Comparison of ENCODE assay signal across 11 cellular contexts in the genomic region with DNA sequence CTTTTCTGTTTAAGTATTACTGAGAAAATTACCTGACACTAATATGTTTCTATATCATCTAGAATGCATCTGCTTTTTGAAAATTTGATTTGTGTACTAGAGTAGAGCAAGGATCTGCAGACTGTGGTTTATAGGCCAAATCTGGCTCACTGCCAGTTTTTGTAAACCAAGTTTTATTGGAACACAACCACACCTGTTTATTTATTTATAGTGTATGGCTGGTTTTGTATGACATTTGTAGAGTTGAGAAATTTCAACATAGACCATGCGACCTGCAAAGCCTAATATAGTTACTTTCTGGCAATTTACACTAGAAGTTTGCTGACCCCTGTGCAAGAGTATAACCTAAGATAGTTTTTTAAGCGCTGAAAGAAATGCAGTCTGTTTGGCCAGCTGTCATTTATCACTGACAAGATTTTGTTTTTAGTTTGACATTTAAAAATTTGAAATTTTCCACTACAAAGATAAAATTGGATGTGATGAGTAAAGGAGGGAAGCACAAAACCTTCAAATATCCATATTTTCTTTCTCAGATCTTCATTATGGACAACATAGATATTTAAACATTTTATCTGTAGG. TPM values are rescaled to one million over a fixed set of nuclear protein-coding genes. Genes with fewer than 3 reads are reported as not detected.
DNase-seq lines count a peak whose midpoint lies in the region; ATAC-seq, FAIRE-seq and TF ChIP-seq lines count a peak whose summit lies in the region.
"Had no signal": no experiment of that assay in that cellular context is flagged by ENCODE, and none has a peak within 500 bp of the region (broad histone marks: within the 10 kb centered on the region; RNA-seq: fewer than 3 reads in every experiment).

No MANE protein-coding gene starts in this region.

- H3K79me2 ChIP-seq in parathyroid adenoma = no peaks in the 10 kb centered on the region

- H3K36me3 ChIP-seq in parathyroid adenoma (ENCODE audit: control insufficient read depth, insufficient read depth, low read length) = no peaks in the 10 kb centered on the region

- no peaks in the 10 kb centered on the region for H3K9me3 ChIP-seq in parathyroid adenoma (ENCODE audit: control insufficient read depth, low read length)

- H3K4me1 ChIP-seq in parathyroid adenoma = peaks cover 19% of the 10 kb centered on the region

- no peak overlapping the region for H3K4me3 ChIP-seq in parathyroid adenoma (ENCODE audit: low read depth, low read length)

- no peak overlapping the region for H3K4me3 Mint-ChIP-seq in activated naive CD8-positive, alpha-beta T cell treated with anti-CD3 and anti-CD28 coated beads, Interleukin-2, amount 50 U/mL, for 24 hours
- H3K4me3 Mint-ChIP-seq: endodermal cell had no signal

- ATAC-seq in activated naive CD8-positive, alpha-beta T cell treated with anti-CD3 and anti-CD28 coated beads, Interleukin-2, amount 50 U/mL, for 24 hours = no peak

- TF ChIP-seq CTCF in parathyroid adenoma (IDR thresholded peaks at IDR 0.05) = no peak

- H3K4me2 ChIP-seq in parathyroid adenoma (ENCODE audit: low read length) = no peak overlapping the region

- no peaks in the 10 kb centered on the region for H3K27me3 Mint-ChIP-seq in activated naive CD8-positive, alpha-beta T cell treated with anti-CD3 and anti-CD28 coated beads, Interleukin-2, amount 50 U/mL, for 24 hours

- no peaks in the 10 kb centered on the region for H3K27me3 ChIP-seq in parathyroid adenoma (ENCODE audit: control insufficient read depth, insufficient read depth, low read length)

- no peaks in the 10 kb centered on the region for H3K36me3 Mint-ChIP-seq in activated naive CD8-positive, alpha-beta T cell treated with anti-CD3 and anti-CD28 coated beads, Interleukin-2, amount 50 U/mL, for 24 hours (ENCODE audit: low read depth)

- no peaks in the 10 kb centered on the region for H3K9me3 Mint-ChIP-seq in activated naive CD8-positive, alpha-beta T cell treated with anti-CD3 and anti-CD28 coated beads, Interleukin-2, amount 50 U/mL, for 24 hours
- H3K9me3 Mint-ChIP-seq: endodermal cell had no signal

- no peak for FAIRE-seq in frontal cortex (lab: Jason Lieb, UNC)
- FAIRE-seq: islet of Langerhans had no signal

- no peak overlapping the region for H3K9ac ChIP-seq in parathyroid adenoma

- H3K27ac ChIP-seq in parathyroid adenoma = peak overlapping the region; percentile 76

- H3K4me1 Mint-ChIP-seq in activated naive CD8-positive, alpha-beta T cell treated with anti-CD3 and anti-CD28 coated beads, Interleukin-2, amount 50 U/mL, for 24 hours = peaks cover 51% of the 10 kb centered on the region

- H3K27ac Mint-ChIP-seq in activated naive CD8-positive, alpha-beta T cell treated with anti-CD3 and anti-CD28 coated beads, Interleukin-2, amount 50 U/mL, for 24 hours = peak overlapping the region; percentile 86

- peak; percentile 35 for DNase-seq in DMS153 (lab: John Stamatoyannopoulos, UW)
- DNase-seq in DMS153 treated with DMSO at 0.1 percent for 48 hours (lab: John Stamatoyannopoulos, UW; ENCODE audit: unreplicated experiment) = no peak
- peak; percentile 96 for DNase-seq in NAMALWA (ENCODE audit: low spot score)
- no peak for DNase-seq in activated naive CD8-positive, alpha-beta T cell treated with anti-CD3 and anti-CD28 coated beads, Interleukin-2, amount 50 U/mL, for 24 hours
- DNase-seq in frontal cortex (ENCODE audit: low spot score in 2 of 2) = no peak
- DNase-seq in stimulated activated CD4-positive, alpha-beta T cell treated with anti-CD3 and anti-CD28 coated beads, Interleukin-15, amount 100 ng/mL, for 24 hours = no peak
- no peak for DNase-seq in inferior parietal cortex (ENCODE audit: extremely low spot score)
- DNase-seq: 8988T, endodermal cell had no signal

- peak overlapping the region; percentile 31 for H2AFZ ChIP-seq in parathyroid adenoma

RNA-seq across cellular contexts. Expression of a gene that starts 36.1 kb away (rescaled TPM):
- 182 TPM for total RNA-seq in frontal cortex

RNA-seq across cellular contexts. Expression of a gene that starts 59.6 kb away (rescaled TPM):
- total RNA-seq in frontal cortex = 46.9 TPM

Comparison
In these comparisons a context has a peak if more than half of its experiments do, and no peak if none do; other contexts are left out.
1. DNase-seq: peak in DMS153 (single experiment) and NAMALWA (single experiment); none in DMS153 treated with DMSO at 0.1 percent for 48 hours (single experiment), activated naive CD8-positive, alpha-beta T cell treated with anti-CD3 and anti-CD28 coated beads, Interleukin-2, amount 50 U/mL, for 24 hours (single experiment), frontal cortex (0 of 2), stimulated activated CD4-positive, alpha-beta T cell treated with anti-CD3 and anti-CD28 coated beads, Interleukin-15, amount 100 ng/mL, for 24 hours (single experiment) and inferior parietal cortex (single experiment).